ENCODE assay signal across 20 cellular contexts in the genomic region with DNA sequence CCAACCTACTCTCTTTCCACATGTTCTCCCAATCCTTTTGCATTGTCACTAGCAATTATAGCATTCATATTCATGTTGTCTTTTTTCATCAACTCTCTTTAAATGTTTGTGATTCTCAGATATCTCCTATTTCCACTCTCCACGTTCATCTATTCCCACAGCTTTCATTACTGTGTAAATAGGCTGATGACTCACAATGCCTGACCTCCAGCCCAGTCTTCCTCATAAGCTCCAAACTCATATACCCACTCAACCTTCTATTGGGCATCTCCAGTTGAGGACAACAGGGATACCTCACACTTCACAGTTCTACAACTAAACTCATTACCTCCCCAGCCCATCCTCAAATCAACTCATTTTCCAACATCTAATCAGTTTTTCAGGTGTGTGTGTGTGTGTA.
A peak's percentile ranks its signal among the peaks of the same experiment; 100 is the strongest.
DNase-seq lines count a peak whose midpoint lies in the region; ATAC-seq and TF ChIP-seq lines count a peak whose summit lies in the region.
"Had no signal": no experiment of that assay in that cellular context is flagged by ENCODE, and none has a peak within 500 bp of the region (broad histone marks: within the 10 kb centered on the region; RNA-seq: fewer than 3 reads in every experiment).

No MANE protein-coding gene starts in this region.

- no peaks in the 10 kb centered on the region for H3K79me2 ChIP-seq in PC-3 (ENCODE audit: low read length)

- ATAC-seq in PC-3: peak; percentile 57; the same call in 1 of the 2 replicates
- ATAC-seq: activated CD4-positive, CD25-positive, alpha-beta regulatory T cell treated with anti-CD3 and anti-CD28 coated beads, Interleukin-2, amount 50 U/mL, for 24 hours; activated CD8-positive, alpha-beta T cell treated with anti-CD3 and anti-CD28 coated beads, Interleukin-2, amount 10 ng/mL, durations not matched to agents 7 days and 5 days; CD8-positive, alpha-beta T cell had no signal

- no peak overlapping the region for H3K9ac ChIP-seq in PC-3 (ENCODE audit: low read length)

- H3K4me2 ChIP-seq in PC-3 (ENCODE audit: low read length): 0 out of 2 replicates have a peak overlapping the region, but pooled peaks have one; percentile 18

- H3K36me3 ChIP-seq in PC-3 (ENCODE audit: low read depth, low read length): no peaks in the 10 kb centered on the region
- H3K36me3 ChIP-seq in prostate gland: no peaks in the 10 kb centered on the region
- H3K36me3 ChIP-seq: thyroid gland had no signal

- CTCF ChIA-PET in PC-3 (lab: Charles Lee): no interaction called here

- H3K27ac ChIP-seq in PC-3 (ENCODE audit: low read length) (no peak overlapping the region), prostate gland (no peak overlapping the region)
- H3K27ac ChIP-seq: thyroid gland had no signal

- H3K4me1 ChIP-seq in PC-3 (ENCODE audit: insufficient read depth, low read length) (peaks cover 13% of the 10 kb centered on the region; the same call in 1 of the 2 replicates), prostate gland (replicated peaks) (no peaks in the 10 kb centered on the region)

- H3K4me3 ChIP-seq in PC-3 (ENCODE audit: low read length): no peak overlapping the region
- no peak overlapping the region for H3K4me3 ChIP-seq in prostate gland
- H3K4me3 ChIP-seq: thyroid gland had no signal

- intact Hi-C loops in PC-3 (cut with micrococcal nuclease): no loop called here
- intact Hi-C loops in prostate gland (cut with DNase I): no loop called here

- no peak for TF ChIP-seq POLR2A in prostate gland (IDR thresholded peaks at IDR 0.05)

- POLR2A ChIA-PET in PC-3 (lab: Charles Lee; ENCODE audit: unreplicated experiment): no interaction called here

- H3K9me2 ChIP-seq in PC-3 (replicated peaks; ENCODE audit: low read length): 0 out of 2 replicates have a peak, but pooled peaks cover 3% of the 10 kb centered on the region

- TF ChIP-seq CTCF in PC-3 (conservative IDR thresholded peaks at IDR 0.05; ENCODE audit: low read depth, low read length) (no peak), GM10266 (IDR thresholded peaks at IDR 0.05; ENCODE audit: control insufficient read depth, insufficient read depth, low read depth, missing control alignments) (no peak), prostate gland (IDR thresholded peaks at IDR 0.05) (no peak)

- H4K20me1 ChIP-seq in PC-3 (ENCODE audit: low read length): no peaks in the 10 kb centered on the region

- no peaks in the 10 kb centered on the region for H3F3A ChIP-seq in PC-3 (ENCODE audit: low read length, unreplicated experiment)

- BruUV-seq in PC-3 (replicated peaks; lab: Mats Ljungman, UMichigan): no TSS peak

- H3K9me3 ChIP-seq in PC-3 (ENCODE audit: low read length): no peaks in the 10 kb centered on the region
- no peaks in the 10 kb centered on the region for H3K9me3 ChIP-seq in prostate gland
- H3K9me3 ChIP-seq: thyroid gland had no signal

- 47% methylated on average over 1 of the region's 1 CpG for WGBS in prostate gland

- DNase-seq in EL (peak; percentile 30), PC-3 (peak; percentile 52), fibroblast of gingiva (ENCODE audit: low read depth) (peak; percentile 44), renal cortical epithelial cell (ENCODE audit: low read depth) (peak; percentile 59), GM10266 (ENCODE audit: extremely low spot score) (no peak), prostate gland (ENCODE audit: low spot score) (no peak)
- DNase-seq in activated naive CD4-positive, alpha-beta T cell (lab: John Stamatoyannopoulos, UW): no peak
- DNase-seq: activated CD8-positive, alpha-beta T cell treated with anti-CD3 and anti-CD28 coated beads, Interleukin-2, amount 10 ng/mL, durations not matched to agents 7 days and 5 days; activated naive CD4-positive, alpha-beta T cell treated with anti-CD3 and anti-CD28 coated beads for 36 hours; activated T-cell treated with anti-CD3 and anti-CD28 coated beads, Interleukin-2, amount 50 U/mL, for 1 hour; aorta; CD8-positive, alpha-beta T cell; DMS79; midbrain; NCI-H1436; NCI-H524; stimulated activated naive CD4-positive, alpha-beta T cell; T1000; thyroid gland had no signal

- H3K27me3 ChIP-seq in PC-3 (ENCODE audit: low read length): peaks cover 7% of the 10 kb centered on the region; the same call in 1 of the 2 replicates
- H3K27me3 ChIP-seq in prostate gland (replicated peaks; ENCODE audit: insufficient read depth): no peaks in the 10 kb centered on the region
- H3K27me3 ChIP-seq: thyroid gland had no signal

- no peak overlapping the region for H2AFZ ChIP-seq in PC-3 (ENCODE audit: low read length)

Comparison
In these comparisons a context has a peak if more than half of its experiments do, and no peak if none do; other contexts are left out.
1. DNase-seq: peak in EL (single experiment), PC-3 (single experiment), fibroblast of gingiva (single experiment) and renal cortical epithelial cell (single experiment); none in activated naive CD4-positive, alpha-beta T cell (0 of 4), GM10266 (single experiment) and prostate gland (single experiment).